In the genomic region with DNA sequence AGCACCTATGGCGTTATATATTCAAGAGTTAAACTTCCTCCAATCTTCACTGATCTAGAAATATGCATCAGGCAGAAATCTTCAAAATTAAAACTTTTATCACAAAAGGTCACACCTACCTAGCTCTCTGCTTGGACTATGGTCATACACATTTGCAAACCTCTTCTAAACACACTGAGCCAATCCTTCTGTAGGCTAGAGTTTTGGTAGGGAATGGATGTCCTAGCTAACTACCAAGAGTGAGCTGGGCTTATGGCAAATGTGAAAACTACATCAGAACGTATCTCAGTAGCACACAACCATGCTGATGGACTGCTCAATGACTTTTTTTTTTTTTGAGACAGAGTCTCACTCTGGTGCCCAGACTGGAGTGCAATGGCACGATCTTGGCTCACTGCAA, we compare ENCODE assay signal across 2 cellular contexts.
TF ChIP-seq lines count a peak whose summit lies in the region.

No MANE protein-coding gene starts in this region.

TF ChIP-seq in GM23338, 12 proteins besides CTCF, POLR2A, EP300 and RAD21:
- TF ChIP-seq STAT1 (IDR thresholded peaks at IDR 0.05; ENCODE audit: unreplicated experiment) (no peak), POLR2AphosphoS5 (IDR thresholded peaks at IDR 0.05; ENCODE audit: low read depth) (no peak), JUNB (IDR thresholded peaks at IDR 0.05; ENCODE audit: unreplicated experiment) (no peak), ZNF114 (CRISPR knock-in tag; IDR thresholded peaks at IDR 0.05) (no peak), CREB1 (CRISPR knock-in tag; IDR thresholded peaks at IDR 0.05; ENCODE audit: low read depth) (no peak), NANOG (IDR thresholded peaks at IDR 0.05; ENCODE audit: borderline replicate concordance) (no peak)
- TF ChIP-seq, protein P1, sequence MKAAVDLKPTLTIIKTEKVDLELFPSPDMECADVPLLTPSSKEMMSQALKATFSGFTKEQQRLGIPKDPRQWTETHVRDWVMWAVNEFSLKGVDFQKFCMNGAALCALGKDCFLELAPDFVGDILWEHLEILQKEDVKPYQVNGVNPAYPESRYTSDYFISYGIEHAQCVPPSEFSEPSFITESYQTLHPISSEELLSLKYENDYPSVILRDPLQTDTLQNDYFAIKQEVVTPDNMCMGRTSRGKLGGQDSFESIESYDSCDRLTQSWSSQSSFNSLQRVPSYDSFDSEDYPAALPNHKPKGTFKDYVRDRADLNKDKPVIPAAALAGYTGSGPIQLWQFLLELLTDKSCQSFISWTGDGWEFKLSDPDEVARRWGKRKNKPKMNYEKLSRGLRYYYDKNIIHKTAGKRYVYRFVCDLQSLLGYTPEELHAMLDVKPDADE (IDR thresholded peaks at IDR 0.05): no peak
TF ChIP-seq in GM23338: peak in this region for 0.

TF ChIP-seq in H1, 55 proteins besides CTCF, POLR2A, EP300 and RAD21:
- TF ChIP-seq HDAC6 (IDR thresholded peaks at IDR 0.05; ENCODE audit: low read depth, low read length) (no peak), RNF2 (IDR thresholded peaks at IDR 0.05; ENCODE audit: borderline replicate concordance, low read depth, low read length, missing control alignments, poor library complexity, severe bottlenecking) (no peak), SP2 (IDR thresholded peaks at IDR 0.05; ENCODE audit: low read length) (no peak), KDM4A (IDR thresholded peaks at IDR 0.05; ENCODE audit: low read depth, low read length, severe bottlenecking) (no peak), RFX5 (IDR thresholded peaks at IDR 0.05; ENCODE audit: borderline replicate concordance, low read depth, low read length) (no peak), PHF8 (conservative IDR thresholded peaks at IDR 0.05; ENCODE audit: low read depth, low read length) (no peak), RXRA (IDR thresholded peaks at IDR 0.05; ENCODE audit: insufficient read depth, low read depth, low read length) (no peak), BACH1 (IDR thresholded peaks at IDR 0.05; ENCODE audit: low read length) (no peak), ZNF274 (IDR thresholded peaks at IDR 0.05; ENCODE audit: borderline replicate concordance, extremely low read depth, low read length) (no peak), CEBPB (IDR thresholded peaks at IDR 0.05; ENCODE audit: low read depth, low read length) (no peak), CHD1 (IDR thresholded peaks at IDR 0.05; ENCODE audit: low read depth, low read length) (no peak), ASH2L (IDR thresholded peaks at IDR 0.05; ENCODE audit: low read length) (no peak), GTF2F1 (IDR thresholded peaks at IDR 0.05; ENCODE audit: borderline replicate concordance, low read depth, low read length) (no peak), EZH2 (IDR thresholded peaks at IDR 0.05; ENCODE audit: low read depth, low read length, severe bottlenecking) (no peak), TCF12 (IDR thresholded peaks at IDR 0.05; ENCODE audit: low read depth, low read length) (no peak), HDAC2 (IDR thresholded peaks at IDR 0.05; ENCODE audit: borderline replicate concordance in 1 of 2, low read depth in 2 of 2, low read length in 2 of 2) (no peak), CBX5 (IDR thresholded peaks at IDR 0.05; ENCODE audit: low read depth, low read length) (no peak), SIRT6 (IDR thresholded peaks at IDR 0.05; ENCODE audit: low read length) (no peak), CTBP2 (IDR thresholded peaks at IDR 0.05; ENCODE audit: borderline replicate concordance, insufficient read depth, insufficient read length, low read length) (no peak), BRCA1 (IDR thresholded peaks at IDR 0.05; ENCODE audit: low read depth, low read length) (no peak)
